Comparison of ENCODE assay signal across 15 cellular contexts in the genomic region with DNA sequence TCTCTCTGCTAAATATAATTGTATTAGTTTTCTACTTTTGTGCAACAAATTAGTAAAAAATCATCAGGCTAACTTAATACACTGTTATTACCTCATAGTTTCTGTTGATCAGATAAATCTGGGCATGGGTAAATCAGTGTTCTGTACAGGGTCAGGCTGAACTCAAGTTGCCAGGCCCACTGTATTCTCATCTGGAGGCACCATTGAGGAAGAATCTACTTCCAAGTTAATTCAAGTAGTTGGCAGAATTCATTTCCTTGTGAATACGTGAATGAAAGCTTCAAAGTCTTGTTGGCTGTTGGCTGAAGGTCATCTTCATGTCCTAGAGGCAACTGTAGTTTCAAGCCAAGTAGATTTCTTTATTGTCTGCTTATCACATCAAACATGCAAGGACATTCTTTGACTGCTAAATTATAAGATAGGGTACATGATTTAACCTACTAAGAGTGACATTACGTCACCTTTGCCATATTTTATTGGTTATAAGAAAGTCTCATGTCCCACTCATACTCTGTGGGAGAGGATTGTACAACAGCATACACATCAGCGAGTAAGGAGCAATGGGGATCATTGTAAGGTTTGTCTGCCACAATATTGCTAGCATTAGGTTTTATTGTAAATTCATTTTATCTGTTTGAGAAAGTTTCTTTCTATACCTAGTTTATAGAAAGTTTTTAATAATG.
DNase-seq lines count a peak whose midpoint lies in the region; ATAC-seq, FAIRE-seq and TF ChIP-seq lines count a peak whose summit lies in the region.
"Had no signal": no experiment of that assay in that cellular context is flagged by ENCODE, and none has a peak within 500 bp of the region (broad histone marks: within the 10 kb centered on the region; RNA-seq: fewer than 3 reads in every experiment).

No MANE protein-coding gene starts in this region.

- H3K9me3 ChIP-seq in BE2C = no peaks in the 10 kb centered on the region
- no peaks in the 10 kb centered on the region for H3K9me3 ChIP-seq in PC-3 (ENCODE audit: low read length)
- peaks cover 0 to 6% of the 10 kb centered on the region in 2 experiments; a peak in 1 of 4 replicates for H3K9me3 ChIP-seq in H1 (ENCODE audit: insufficient read depth in 2 of 2, low read depth in 1 of 2, low read length in 1 of 2)
- H3K9me3 ChIP-seq: BLaER1 had no signal

- no peak for FAIRE-seq in H1 (lab: Jason Lieb, UNC)
- FAIRE-seq: GM12878, GM18507, K562 had no signal

- H3K79me2 ChIP-seq in PC-3 (ENCODE audit: low read length) (no peaks in the 10 kb centered on the region), H1 (ENCODE audit: control insufficient read depth in 1 of 2, insufficient read depth in 2 of 2, low read length in 2 of 2) (no peaks in the 10 kb centered on the region)

- no peak overlapping the region for H2BK5ac ChIP-seq in H1 (ENCODE audit: low read depth, low read length)

- H3K27me3 ChIP-seq in BE2C (no peaks in the 10 kb centered on the region), PC-3 (ENCODE audit: low read length) (no peaks in the 10 kb centered on the region), H1 (replicated peaks in 1 of 4; ENCODE audit: control insufficient read depth in 3 of 4, extremely low read depth in 1 of 4, insufficient read depth in 3 of 4, low read length in 3 of 4) (no peaks in the 10 kb centered on the region)
- H3K27me3 ChIP-seq: BLaER1 had no signal

- no peak overlapping the region for H4K5ac ChIP-seq in H1 (ENCODE audit: insufficient read length, low read depth, low read length)

- no peak for ATAC-seq in PC-3
- ATAC-seq: GM12878, K562 had no signal

- no peak overlapping the region for H3K18ac ChIP-seq in H1 (ENCODE audit: extremely low read depth, low read length)

- POLR2A ChIA-PET in PC-3 (lab: Charles Lee; ENCODE audit: unreplicated experiment) (no interaction called here), H1 (lab: Charles Lee; ENCODE audit: partially characterized antibody) (no interaction called here), GM10248 (lab: Yijun Ruan, JAX) (no interaction called here)

- CTCF ChIA-PET in PC-3 (lab: Charles Lee) (no interaction called here), H1 (lab: Charles Lee; ENCODE audit: partially characterized antibody) (no interaction called here), GM10248 (lab: Yijun Ruan, JAX) (no interaction called here)

- no peak overlapping the region for H2BK15ac ChIP-seq in H1 (ENCODE audit: low read length)

- no peak for TF ChIP-seq POLR2A in H1 (IDR thresholded peaks at IDR 0.05; ENCODE audit: control extremely low read depth in 1 of 2, low read depth in 2 of 2, low read length in 2 of 2)

- H2BK12ac ChIP-seq in H1 (ENCODE audit: low read depth, low read length) = no peak overlapping the region

- H3F3A ChIP-seq in PC-3 (ENCODE audit: low read length, unreplicated experiment) = no peaks in the 10 kb centered on the region

- no peak overlapping the region for H3K23ac ChIP-seq in H1 (ENCODE audit: insufficient read length)

- H3K4me2 ChIP-seq in PC-3 (ENCODE audit: low read length) (0 out of 2 replicates have a peak overlapping the region, but pooled peaks have one; percentile 37), H1 (ENCODE audit: insufficient read depth in 1 of 2, low read depth in 2 of 2, low read length in 2 of 2) (no peak overlapping the region)
- H3K4me2 ChIP-seq: BLaER1 had no signal

- no peak overlapping the region for H2BK120ac ChIP-seq in H1 (replicated peaks; ENCODE audit: low read depth, low read length)

- no peak overlapping the region for H3K56ac ChIP-seq in H1 (replicated peaks; ENCODE audit: insufficient read length, low read depth, low read length)

- H3K4me3 Mint-ChIP-seq in HFFc6 = peak overlapping the region; percentile 73; the same call in 1 of the 2 replicates
- H3K4me3 Mint-ChIP-seq: CD8-positive, alpha-beta memory T cell; H9 had no signal

- BruUV-seq in PC-3 (replicated peaks; lab: Mats Ljungman, UMichigan) = no TSS peak

- no peak for TF ChIP-seq RAD21 in H1 (IDR thresholded peaks at IDR 0.05 in 1 of 2, conservative IDR thresholded peaks at IDR 0.05 in 1 of 2; ENCODE audit: low read depth in 2 of 2, low read length in 2 of 2)

- H4K91ac ChIP-seq in H1 (replicated peaks; ENCODE audit: insufficient read length, low read length) = no peak overlapping the region

- no peak overlapping the region for H3K4ac ChIP-seq in H1 (replicated peaks; ENCODE audit: insufficient read length, low read depth, low read length)

- peaks cover 2% of the 10 kb centered on the region; the same call in 1 of the 2 replicates for H3K27me3 Mint-ChIP-seq in HFFc6 (ENCODE audit: insufficient read depth)
- H3K27me3 Mint-ChIP-seq: CD8-positive, alpha-beta memory T cell had no signal

- TF ChIP-seq CTCF in BE2C (IDR thresholded peaks at IDR 0.05; ENCODE audit: low read depth, low read length) (no peak), HFFc6 (IDR thresholded peaks at IDR 0.05) (no peak), PC-3 (conservative IDR thresholded peaks at IDR 0.05; ENCODE audit: low read depth, low read length) (no peak), H1 (IDR thresholded peaks at IDR 0.05; ENCODE audit: control extremely low read depth in 1 of 3, insufficient read depth in 1 of 3, low read depth in 1 of 3, low read length in 3 of 3) (no peak), GM10248 (IDR thresholded peaks at IDR 0.05; ENCODE audit: control extremely low read depth, extremely low read depth, low read depth, missing control alignments) (no peak)

- no peaks in the 10 kb centered on the region for H3K9me2 ChIP-seq in PC-3 (replicated peaks; ENCODE audit: low read length)

- no peaks in the 10 kb centered on the region; the same call in 1 of the 2 replicates for H3K4me1 ChIP-seq in BE2C
- H3K4me1 ChIP-seq in PC-3 (ENCODE audit: insufficient read depth, low read length) = 0 out of 2 replicates have a peak, but pooled peaks cover 4% of the 10 kb centered on the region
- H3K4me1 ChIP-seq in H1 (replicated peaks in 1 of 4; ENCODE audit: control insufficient read depth in 3 of 4, insufficient read depth in 4 of 4, low read length in 3 of 4) = no peaks in the 10 kb centered on the region
- H3K4me1 ChIP-seq: BLaER1 had no signal

- peaks cover 24% of the 10 kb centered on the region for H3K9me3 Mint-ChIP-seq in HFFc6

- H2AK5ac ChIP-seq in H1 (ENCODE audit: low read depth, low read length) = no peak overlapping the region

- no peak overlapping the region for H3K9ac ChIP-seq in PC-3 (ENCODE audit: low read length)
- H3K9ac ChIP-seq in H1 (replicated peaks in 1 of 4; ENCODE audit: extremely low read depth in 1 of 4, low read depth in 3 of 4, low read length in 3 of 4) = no peak overlapping the region
- H3K9ac ChIP-seq: BLaER1, GM23248 had no signal

- no peaks in the 10 kb centered on the region for H4K20me1 ChIP-seq in PC-3 (ENCODE audit: low read length)
- no peaks in the 10 kb centered on the region for H4K20me1 ChIP-seq in H1 (replicated peaks in 1 of 2; ENCODE audit: control insufficient read depth in 1 of 2, insufficient read depth in 2 of 2, low read length in 2 of 2)
- H4K20me1 ChIP-seq: BLaER1 had no signal

- no peaks in the 10 kb centered on the region for H3K79me1 ChIP-seq in H1 (ENCODE audit: low read depth, low read length)

- H3K27ac ChIP-seq in PC-3 (ENCODE audit: low read length) = no peak overlapping the region
- no peak overlapping the region for H3K27ac ChIP-seq in H1 (ENCODE audit: low read depth, low read length)
- H3K27ac ChIP-seq: BLaER1, GM23248 had no signal

- no peak overlapping the region for H2BK20ac ChIP-seq in H1 (ENCODE audit: low read length)

- no peak overlapping the region for H3K4me3 ChIP-seq in BE2C (ENCODE audit: low read depth, low read length)
- peak overlapping the region; percentile 24; the same call in 1 of the 2 replicates for H3K4me3 ChIP-seq in PC-3 (ENCODE audit: low read length)
- H3K4me3 ChIP-seq in H1 (ENCODE audit: extremely low read depth in 1 of 4, insufficient read depth in 2 of 4, low read depth in 3 of 4, low read length in 4 of 4) = no peak overlapping the region
- H3K4me3 ChIP-seq: BLaER1, GM12878, GM23248, K562 had no signal

- H3K23me2 ChIP-seq in H1 (ENCODE audit: low read depth, low read length) = no peaks in the 10 kb centered on the region

- 92% methylated on average over 3 of the region's 3 CpGs; no CpG with 5 or more reads in 1 of the 2 experiments for WGBS in H1 (ENCODE audit: extremely low coverage in 1 of 2, insufficient coverage in 1 of 2, insufficient read length in 1 of 2, insufficient replicate concordance in 2 of 2, low coverage in 1 of 2, low lambda C conversion rate in 2 of 2, missing lambda C conversion rate in 1 of 2), 2 experiments

- H4K8ac ChIP-seq in H1 (ENCODE audit: extremely low read depth, insufficient read depth, low read length) = no peak overlapping the region

- TF ChIP-seq EP300 in H1 (IDR thresholded peaks at IDR 0.05; ENCODE audit: borderline replicate concordance in 1 of 2, low read depth in 2 of 2, low read length in 2 of 2) = no peak

- H3K36me3 ChIP-seq in BE2C (no peaks in the 10 kb centered on the region), PC-3 (ENCODE audit: low read depth, low read length) (no peaks in the 10 kb centered on the region), H1 (ENCODE audit: control insufficient read depth in 2 of 4, insufficient read depth in 4 of 4, low read length in 3 of 4) (no peaks in the 10 kb centered on the region)
- H3K36me3 ChIP-seq: BLaER1 had no signal

- no peak overlapping the region for H3K14ac ChIP-seq in H1 (ENCODE audit: insufficient read length)

- no peaks in the 10 kb centered on the region for H3K36me3 Mint-ChIP-seq in HFFc6 (ENCODE audit: low read depth)
- H3K36me3 Mint-ChIP-seq: CD8-positive, alpha-beta memory T cell had no signal

- H2AFZ ChIP-seq in PC-3 (ENCODE audit: low read length) (0 out of 2 replicates have a peak overlapping the region, but pooled peaks have one; percentile 55), H1 (ENCODE audit: low read length) (0 out of 2 replicates have a peak overlapping the region, but pooled peaks have one; percentile 19)
- H2AFZ ChIP-seq: GM23248 had no signal

- H3K27ac Mint-ChIP-seq in HFFc6 = peak overlapping the region; percentile 47; the same call in 1 of the 2 replicates
- H3K27ac Mint-ChIP-seq: CD8-positive, alpha-beta memory T cell; H9 had no signal

- peak; percentile 20 for DNase-seq in BE2C
- DNase-seq in HFFc6 = no peak
- DNase-seq in PC-3 = no peak
- no peak for DNase-seq in H1 (ENCODE audit: low read depth in 1 of 2, low spot score in 2 of 2)
- no peak for DNase-seq in activated T-cell treated with anti-CD3 and anti-CD28 coated beads for 4 hours
- DNase-seq in COLO829 (ENCODE audit: low spot score) = no peak
- no peak for DNase-seq in GM10248 (ENCODE audit: extremely low spot score)
- DNase-seq: CD8-positive, alpha-beta memory T cell; DMS53; GM23248; H9 had no signal

- H3K4me1 Mint-ChIP-seq in HFFc6 (ENCODE audit: low read depth) = peaks cover 25% of the 10 kb centered on the region; the same call in 1 of the 2 replicates
- H3K4me1 Mint-ChIP-seq: CD8-positive, alpha-beta memory T cell; H9 had no signal

- intact Hi-C loops in PC-3 (cut with micrococcal nuclease) = no loop called here

TF ChIP-seq in H1, 55 proteins besides CTCF, POLR2A, EP300 and RAD21 (continues in another document):
- no peak for TF ChIP-seq NANOG (IDR thresholded peaks at IDR 0.05; ENCODE audit: insufficient read depth, low read depth, low read length, poor library complexity, severe bottlenecking)
- TF ChIP-seq SP1 (IDR thresholded peaks at IDR 0.05; ENCODE audit: low read depth, low read length) = no peak
- no peak for TF ChIP-seq CBX5 (IDR thresholded peaks at IDR 0.05; ENCODE audit: low read depth, low read length)
- no peak for TF ChIP-seq SP2 (IDR thresholded peaks at IDR 0.05; ENCODE audit: low read length)
